ENCODE assay signal across 8 cellular contexts in genomic region chr1:154353460-154353904, GRCh38. TPM values are rescaled to one million over a fixed set of nuclear protein-coding genes. Genes with fewer than 3 reads are reported as not detected.
DNase-seq lines count a peak whose midpoint lies in the region; ATAC-seq and TF ChIP-seq lines count a peak whose summit lies in the region.

No MANE protein-coding gene starts in this region.

- no peak for TF ChIP-seq POLR2A in GM18505 (IDR thresholded peaks at IDR 0.05; ENCODE audit: borderline replicate concordance, extremely low read depth, insufficient read depth, insufficient read length)

- peaks cover 10% of the 10 kb centered on the region for H3K36me3 ChIP-seq in HAP-1 (replicated peaks)

- POLR2A ChIA-PET in CD4-positive, alpha-beta T cell (lab: Charles Lee), result interaction anchor here (1.0 to 3.4 kb wide), 9 partner anchors 11 to 114 kb away, joined by 3 to 28 read pairs (median 12); partner anchors contain the start of gene HAX1
- POLR2A ChIA-PET in naive thymus-derived CD8-positive, alpha-beta T cell (lab: Charles Lee), result interaction anchor here (1.5 to 16.2 kb wide), 6 partner anchors 11 to 50 kb away, joined by 3 to 358 read pairs (median 17); partner anchors contain the start of gene ATP8B2

- peaks cover 49% of the 10 kb centered on the region for H3K4me1 Mint-ChIP-seq in CD4-positive, alpha-beta T cell (ENCODE audit: low read depth)
- peaks cover 25 to 57% (median 42%) of the 10 kb centered on the region in 4 donors for H3K4me1 Mint-ChIP-seq in naive thymus-derived CD8-positive, alpha-beta T cell

- peak in 1 of 10 experiments; percentile 27 for DNase-seq in CD4-positive, alpha-beta T cell
- no peak for DNase-seq in HAP-1 (ENCODE audit: low spot score in 2 of 2)
- DNase-seq in SKM-1 treated with dmso at 0.1 percent for 144 hours (lab: John Stamatoyannopoulos, UW; ENCODE audit: unreplicated experiment), result peak; percentile 83
- DNase-seq in epithelial cell of proximal tubule (ENCODE audit: low read depth), result peak; percentile 33
- peak in 1 of 10 donors; percentile 44 for DNase-seq in naive thymus-derived CD8-positive, alpha-beta T cell
- no peak for DNase-seq in activated CD8-positive, alpha-beta memory T cell treated with anti-CD3 and anti-CD28 coated beads, Interleukin-2, amount 50 U/mL, for 4 hours

- H3K9me3 ChIP-seq in CD4-positive, alpha-beta T cell (ENCODE audit: control insufficient read depth, low read length), result no peaks in the 10 kb centered on the region
- H3K9me3 ChIP-seq in HAP-1, result no peaks in the 10 kb centered on the region

- peak overlapping the region; percentile 92 for H3K4me3 Mint-ChIP-seq in CD4-positive, alpha-beta T cell
- peak overlapping the region; percentile 78 to 99 (median 91) for H3K4me3 Mint-ChIP-seq in naive thymus-derived CD8-positive, alpha-beta T cell

- peak overlapping the region; percentile 40 for H3K27ac ChIP-seq in CD4-positive, alpha-beta T cell (ENCODE audit: low read depth, low read length)

- H3K36me3 Mint-ChIP-seq in CD4-positive, alpha-beta T cell (ENCODE audit: low read depth), result peaks cover 33% of the 10 kb centered on the region
- H3K36me3 Mint-ChIP-seq in naive thymus-derived CD8-positive, alpha-beta T cell, result peaks cover 0 to 18% (median 4%) of the 10 kb centered on the region in 3 donors

- CTCF ChIA-PET in CD4-positive, alpha-beta T cell (lab: Charles Lee), result interaction anchor here (0.6 to 2.1 kb wide), 6 partner anchors 8 to 92 kb away, joined by 3 to 15 read pairs (median 4); no protein-coding TSS in a partner anchor

- peaks cover 16% of the 10 kb centered on the region for H3K4me1 ChIP-seq in HAP-1

- peak; percentile 45 for ATAC-seq in CD4-positive, alpha-beta T cell (ENCODE audit: poor library complexity)
- peak; percentile 40 to 53 for ATAC-seq in naive thymus-derived CD8-positive, alpha-beta T cell
- ATAC-seq in GM18505 (IDR thresholded peaks at IDR 0.05; ENCODE audit: unreplicated experiment) (no peak), GM21360 (IDR thresholded peaks at IDR 0.05; ENCODE audit: unreplicated experiment) (no peak)

- in situ Hi-C loops in HAP-1 (cut with MboI; ENCODE audit: low sequenced_read_pairs), result no loop called here

- H3K27me3 ChIP-seq in CD4-positive, alpha-beta T cell (ENCODE audit: control insufficient read depth, insufficient read depth, low read length), result no peaks in the 10 kb centered on the region
- H3K27me3 ChIP-seq in HAP-1 (ENCODE audit: low read depth), result no peaks in the 10 kb centered on the region

- no peak for TF ChIP-seq CTCF in CD4-positive, alpha-beta T cell (IDR thresholded peaks at IDR 0.05)
- peak; percentile 54 for TF ChIP-seq CTCF in epithelial cell of proximal tubule (conservative IDR thresholded peaks at IDR 0.05; ENCODE audit: low read depth, low read length)

- H3K9me3 Mint-ChIP-seq in CD4-positive, alpha-beta T cell, result no peaks in the 10 kb centered on the region
- no peaks in the 10 kb centered on the region for H3K9me3 Mint-ChIP-seq in naive thymus-derived CD8-positive, alpha-beta T cell

- intact Hi-C loops in CD4-positive, alpha-beta T cell (cut with DNase I, micrococcal nuclease), result loop anchor here (1.0 to 2.0 kb wide), 3 partner anchors 51 to 126 kb away; partner anchors contain the start of gene IL6R (in 2 of the 2)

- no peaks in the 10 kb centered on the region for H3K27me3 Mint-ChIP-seq in CD4-positive, alpha-beta T cell
- H3K27me3 Mint-ChIP-seq in naive thymus-derived CD8-positive, alpha-beta T cell, result peaks cover 0 to 8% (median 0%) of the 10 kb centered on the region in 5 donors

- H3K4me3 ChIP-seq in HAP-1 (peak overlapping the region; percentile 29; the same call in 1 of the 2 replicates), epithelial cell of proximal tubule (ENCODE audit: low read depth, low read length) (peak overlapping the region; percentile 52)

- peak overlapping the region; percentile 75 for H3K27ac Mint-ChIP-seq in CD4-positive, alpha-beta T cell
- peak overlapping the region; percentile 77 to 96 (median 90) for H3K27ac Mint-ChIP-seq in naive thymus-derived CD8-positive, alpha-beta T cell

RNA-seq across cellular contexts. Expression of gene ATP8B2, which starts 28.2 kb away (rescaled TPM):
- total RNA-seq in CD4-positive, alpha-beta T cell, result 10 to 100 TPM; 72.7 to 80.7 TPM
- total RNA-seq in epithelial cell of proximal tubule, result 26.6 and 30.6 TPM in 2 replicates
- total RNA-seq in naive thymus-derived CD8-positive, alpha-beta T cell, result 100 to 1,000 TPM; 111 to 114 TPM
- polyA plus RNA-seq in naive thymus-derived CD8-positive, alpha-beta T cell, result 10 to 100 TPM; 48.5 to 65.1 (median 55.6) TPM

RNA-seq across cellular contexts. Expression of gene AQP10, which starts 32.6 kb away (rescaled TPM):
- not detected for total RNA-seq in CD4-positive, alpha-beta T cell
- not detected in 2 replicates for total RNA-seq in epithelial cell of proximal tubule
- not detected for total RNA-seq in naive thymus-derived CD8-positive, alpha-beta T cell
- polyA plus RNA-seq in naive thymus-derived CD8-positive, alpha-beta T cell, result not detected

RNA-seq across cellular contexts. Expression of gene IL6R, which starts 51.7 kb away (rescaled TPM):
- total RNA-seq in CD4-positive, alpha-beta T cell, result 10 to 100 TPM; 31.7 to 35.0 TPM
- 9.5 and 14.5 TPM in 2 replicates for total RNA-seq in epithelial cell of proximal tubule
- total RNA-seq in naive thymus-derived CD8-positive, alpha-beta T cell, result 10 to 100 TPM; 44.4 to 49.9 TPM
- polyA plus RNA-seq in naive thymus-derived CD8-positive, alpha-beta T cell, result 10 to 100 TPM; 20.1 to 44.1 (median 28.4) TPM

Comparison
In these comparisons a context has a peak if more than half of its experiments do, and no peak if none do; other contexts are left out.
1. ATAC-seq: peak in CD4-positive, alpha-beta T cell (single experiment) and naive thymus-derived CD8-positive, alpha-beta T cell (2 of 2); none in GM18505 (single experiment) and GM21360 (single experiment).
2. DNase-seq: peak in SKM-1 treated with dmso at 0.1 percent for 144 hours (single experiment) and epithelial cell of proximal tubule (single experiment); none in HAP-1 (0 of 2) and activated CD8-positive, alpha-beta memory T cell treated with anti-CD3 and anti-CD28 coated beads, Interleukin-2, amount 50 U/mL, for 4 hours (single experiment).